Comparison of ENCODE assay signal across 23 cellular contexts in genomic region chr3:41627477-41628087, GRCh38.
A peak's percentile ranks its signal among the peaks of the same experiment; 100 is the strongest.
DNase-seq lines count a peak whose midpoint lies in the region; ATAC-seq, FAIRE-seq and TF ChIP-seq lines count a peak whose summit lies in the region.
"Had no signal": no experiment of that assay in that cellular context is flagged by ENCODE, and none has a peak within 500 bp of the region (broad histone marks: within the 10 kb centered on the region; RNA-seq: fewer than 3 reads in every experiment).

No MANE protein-coding gene starts in this region.

- H3K4me1 ChIP-seq in body of pancreas (peaks cover 27% of the 10 kb centered on the region), right lobe of liver (peaks cover 0 to 33% (median 14%) of the 10 kb centered on the region in 4 donors), pancreas (peaks cover 0 to 20% (median 8%) of the 10 kb centered on the region in 3 donors), mammary epithelial cell (ENCODE audit: insufficient read depth, low read length) (no peaks in the 10 kb centered on the region)
- H3K4me1 ChIP-seq: BLaER1, Caco-2 had no signal

- in situ Hi-C loops in mammary epithelial cell (cut with MboI; ENCODE audit: low sequenced_read_pairs in 2 of 2) = no loop called here

- no TSS peak for BruUV-seq in mammary epithelial cell (replicated peaks; lab: Mats Ljungman, UMichigan)

- no peaks in the 10 kb centered on the region for H3K79me2 ChIP-seq in mammary epithelial cell (ENCODE audit: insufficient read depth, low read length)

- no peak overlapping the region for H3K4me2 ChIP-seq in mammary epithelial cell (ENCODE audit: insufficient read depth, low read depth, low read length)
- H3K4me2 ChIP-seq: BLaER1 had no signal

- no peak for TF ChIP-seq POLR2A in body of pancreas (IDR thresholded peaks at IDR 0.05)
- no peak for TF ChIP-seq POLR2A in right lobe of liver (IDR thresholded peaks at IDR 0.05)

- FAIRE-seq in pancreas (lab: Jason Lieb, UNC) = no peak
- FAIRE-seq: A204.1, G401.6, GM12892, GM19239, H1 had no signal

- H3K4me3 ChIP-seq in body of pancreas (no peak overlapping the region), right lobe of liver (peak overlapping the region in 2 of 3 donors; percentile 5 to 15), pancreas (no peak overlapping the region), mammary epithelial cell (replicated peaks in 1 of 3; ENCODE audit: insufficient read depth in 1 of 3, low read depth in 2 of 3, low read length in 3 of 3) (no peak overlapping the region)
- H3K4me3 ChIP-seq: BLaER1, GM23248 had no signal

- intact Hi-C loops in body of pancreas (cut with DNase I) = no loop called here
- intact Hi-C loops in right lobe of liver (cut with DNase I) = no loop called here
- intact Hi-C loops in pancreas (cut with DNase I) = no loop called here
- intact Hi-C loops in mammary epithelial cell (cut with micrococcal nuclease) = no loop called here

- H3K27me3 ChIP-seq in body of pancreas = no peaks in the 10 kb centered on the region
- no peaks in the 10 kb centered on the region for H3K27me3 ChIP-seq in right lobe of liver
- no peaks in the 10 kb centered on the region for H3K27me3 ChIP-seq in pancreas
- no peaks in the 10 kb centered on the region for H3K27me3 ChIP-seq in mammary epithelial cell (ENCODE audit: insufficient read depth, low read length)
- H3K27me3 ChIP-seq: BLaER1 had no signal

- H3K36me3 ChIP-seq in body of pancreas (replicated peaks in 1 of 2; ENCODE audit: insufficient read depth in 1 of 2, low read depth in 2 of 2) = no peaks in the 10 kb centered on the region
- no peaks in the 10 kb centered on the region for H3K36me3 ChIP-seq in right lobe of liver
- H3K36me3 ChIP-seq in pancreas = no peaks in the 10 kb centered on the region
- no peaks in the 10 kb centered on the region for H3K36me3 ChIP-seq in mammary epithelial cell (ENCODE audit: insufficient read depth, low read length)
- H3K36me3 ChIP-seq: BLaER1 had no signal

- H3K27ac ChIP-seq in VCaP (peak overlapping the region; percentile 63), body of pancreas (no peak overlapping the region), right lobe of liver (peak overlapping the region in 2 of 3 donors; percentile 58 to 68), pancreas (no peak overlapping the region), mammary epithelial cell (ENCODE audit: insufficient read depth, low read depth, low read length) (no peak overlapping the region)
- H3K27ac ChIP-seq: BLaER1, C4-2B, GM23248 had no signal

- no peak overlapping the region for H3K9ac ChIP-seq in mammary epithelial cell (ENCODE audit: insufficient read depth, low read length)
- H3K9ac ChIP-seq: BLaER1, GM23248 had no signal

- H2AFZ ChIP-seq in mammary epithelial cell (ENCODE audit: low read depth, low read length) = no peak overlapping the region
- H2AFZ ChIP-seq: GM23248 had no signal

- TF ChIP-seq CTCF in VCaP (conservative IDR thresholded peaks at IDR 0.05) (no peak), body of pancreas (IDR thresholded peaks at IDR 0.05) (no peak), right lobe of liver (IDR thresholded peaks at IDR 0.05) (no peak), pancreas (IDR thresholded peaks at IDR 0.05) (no peak), mammary epithelial cell (conservative IDR thresholded peaks at IDR 0.05 in 1 of 2, IDR thresholded peaks at IDR 0.05 in 1 of 2; ENCODE audit: extremely low read depth in 1 of 2, insufficient read depth in 1 of 2, low read depth in 1 of 2, low read length in 2 of 2) (no peak)

- DNase-seq in body of pancreas (peak in 1 of 4 donors; percentile 7), right lobe of liver (no peak), pancreas (no peak), GM19240 (ENCODE audit: insufficient read length, low spot score) (no peak), mammary epithelial cell (no peak), activated gamma-delta T cell (lab: John Stamatoyannopoulos, UW) (no peak)
- DNase-seq: Caco-2; CD4-positive, CD25-positive, alpha-beta regulatory T cell; CD8-positive, alpha-beta T cell; DMS153; DND-41; GM23248; H7; HCEC 1CT had no signal

- H3K9me3 ChIP-seq in body of pancreas (no peaks in the 10 kb centered on the region), right lobe of liver (no peaks in the 10 kb centered on the region), pancreas (no peaks in the 10 kb centered on the region), mammary epithelial cell (replicated peaks; ENCODE audit: insufficient read depth, low read length) (no peaks in the 10 kb centered on the region)
- H3K9me3 ChIP-seq: BLaER1, Caco-2 had no signal

- peak; percentile 81 for ATAC-seq in body of pancreas
- ATAC-seq in right lobe of liver = peak; percentile 91 to 93 (median 92)
- ATAC-seq in pancreas = peak; percentile 82 to 93 (median 90)
- ATAC-seq in GM18873 (IDR thresholded peaks at IDR 0.05; ENCODE audit: low FRiP score, unreplicated experiment) = no peak
- ATAC-seq: CD8-positive, alpha-beta T cell had no signal

- dilution Hi-C loops in mammary epithelial cell (cut with HindIII; ENCODE audit: low sequenced_read_pairs) = no loop called here

- no peaks in the 10 kb centered on the region for H4K20me1 ChIP-seq in mammary epithelial cell (ENCODE audit: insufficient read depth, low read length)
- H4K20me1 ChIP-seq: BLaER1 had no signal

- 38 to 41% methylated on average over 5 of the region's 5 CpGs for WGBS in body of pancreas, 2 donors
- WGBS in right lobe of liver (ENCODE audit: insufficient coverage, low coverage, low lambda C conversion rate, missing lambda C conversion rate) = 29% methylated on average over 5 of the region's 5 CpGs
- 39% methylated on average over 5 of the region's 5 CpGs for WGBS in pancreas, 2 donors
- WGBS in mammary epithelial cell (ENCODE audit: low coverage, missing lambda C conversion rate) = 80% methylated on average over 5 of the region's 5 CpGs

- CTCF ChIA-PET in mammary epithelial cell (lab: Charles Lee; ENCODE audit: low non-redundant PET) = no interaction called here

Comparison
In these comparisons a context has a peak if more than half of its experiments do, and no peak if none do; other contexts are left out.
1. H3K27ac ChIP-seq: peak in VCaP (single experiment) and right lobe of liver (2 of 3); none in body of pancreas (0 of 4), pancreas (0 of 4) and mammary epithelial cell (single experiment).
2. H3K4me3 ChIP-seq: peak in right lobe of liver (2 of 3); none in body of pancreas (0 of 2), pancreas (0 of 4) and mammary epithelial cell (0 of 3).